10 cellular contexts compared by ENCODE assay signal in genomic region chr19:18649371-18650047, GRCh38. TPM values are rescaled to one million over a fixed set of nuclear protein-coding genes. Genes with fewer than 3 reads are reported as not detected.
DNase-seq lines count a peak whose midpoint lies in the region; ATAC-seq and TF ChIP-seq lines count a peak whose summit lies in the region.
"Had no signal": no experiment of that assay in that cellular context is flagged by ENCODE, and none has a peak within 500 bp of the region (broad histone marks: within the 10 kb centered on the region; RNA-seq: fewer than 3 reads in every experiment).

No MANE protein-coding gene starts in this region.

- intact Hi-C loops in upper lobe of right lung (cut with DNase I): no loop called here

- H3K27ac Mint-ChIP-seq in activated naive CD8-positive, alpha-beta T cell treated with anti-CD3 and anti-CD28 coated beads, Interleukin-2, amount 50 U/mL, for 24 hours: no peak overlapping the region

- peak overlapping the region; percentile 11 for H3K4me3 ChIP-seq in upper lobe of right lung

- ATAC-seq in upper lobe of right lung: peak; percentile 66
- ATAC-seq in activated naive CD8-positive, alpha-beta T cell treated with anti-CD3 and anti-CD28 coated beads, Interleukin-2, amount 50 U/mL, for 24 hours: no peak
- ATAC-seq in HG03521 (IDR thresholded peaks at IDR 0.05; ENCODE audit: unreplicated experiment): no peak

- H3K27me3 ChIP-seq in upper lobe of right lung: no peaks in the 10 kb centered on the region

- no peak for TF ChIP-seq CTCF in upper lobe of right lung (IDR thresholded peaks at IDR 0.05)

- no peaks in the 10 kb centered on the region for H3K9me3 ChIP-seq in upper lobe of right lung

- H3K27me3 Mint-ChIP-seq in activated naive CD8-positive, alpha-beta T cell treated with anti-CD3 and anti-CD28 coated beads, Interleukin-2, amount 50 U/mL, for 24 hours: no peaks in the 10 kb centered on the region

- peak; percentile 65 for DNase-seq in NCI-H82 (lab: John Stamatoyannopoulos, UW)
- DNase-seq in NCI-H82 treated with DMSO at 0.1 percent for 48 hours (lab: John Stamatoyannopoulos, UW; ENCODE audit: unreplicated experiment): no peak
- DNase-seq in ecto neural progenitor cell (ENCODE audit: low spot score): peak; percentile 69
- peak; percentile 33 for DNase-seq in mucosa of gallbladder (ENCODE audit: low spot score)
- DNase-seq in upper lobe of right lung: peak; percentile 77
- DNase-seq in activated naive CD8-positive, alpha-beta T cell treated with anti-CD3 and anti-CD28 coated beads, Interleukin-2, amount 50 U/mL, for 24 hours: no peak
- no peak for DNase-seq in COLO829 (ENCODE audit: low spot score)
- DNase-seq: SW 1271 had no signal

- peaks cover 17% of the 10 kb centered on the region for H3K4me1 Mint-ChIP-seq in activated naive CD8-positive, alpha-beta T cell treated with anti-CD3 and anti-CD28 coated beads, Interleukin-2, amount 50 U/mL, for 24 hours

- H3K36me3 Mint-ChIP-seq in activated naive CD8-positive, alpha-beta T cell treated with anti-CD3 and anti-CD28 coated beads, Interleukin-2, amount 50 U/mL, for 24 hours (ENCODE audit: low read depth): no peaks in the 10 kb centered on the region

- H3K27ac ChIP-seq in upper lobe of right lung: peak overlapping the region; percentile 85

- no peak overlapping the region for H3K4me3 Mint-ChIP-seq in activated naive CD8-positive, alpha-beta T cell treated with anti-CD3 and anti-CD28 coated beads, Interleukin-2, amount 50 U/mL, for 24 hours

- H3K36me3 ChIP-seq in upper lobe of right lung: no peaks in the 10 kb centered on the region

- H3K9me3 Mint-ChIP-seq in activated naive CD8-positive, alpha-beta T cell treated with anti-CD3 and anti-CD28 coated beads, Interleukin-2, amount 50 U/mL, for 24 hours: no peaks in the 10 kb centered on the region

- peaks cover 30% of the 10 kb centered on the region for H3K4me1 ChIP-seq in upper lobe of right lung

RNA-seq across cellular contexts. Expression of gene KLHL26, which starts 12.7 kb away (rescaled TPM):
- 16.7 TPM for total RNA-seq in mucosa of gallbladder
- total RNA-seq in upper lobe of right lung: 11.8 TPM

RNA-seq across cellular contexts. Expression of gene CRTC1, which starts 34.0 kb away (rescaled TPM):
- 23.6 TPM for total RNA-seq in mucosa of gallbladder
- 13.8 TPM for total RNA-seq in upper lobe of right lung

RNA-seq across cellular contexts. Expression of gene TMEM59L, which starts 36.8 kb away (rescaled TPM):
- total RNA-seq in mucosa of gallbladder (10.9 TPM), upper lobe of right lung (2.2 TPM)

RNA-seq across cellular contexts. Expression of gene CRLF1, which starts 42.9 kb away (rescaled TPM):
- total RNA-seq in mucosa of gallbladder (5.8 TPM), upper lobe of right lung (23.4 TPM)
- total RNA-seq: glomerular endothelial cell had no signal

Comparison
In these comparisons a context has a peak if more than half of its experiments do, and no peak if none do; other contexts are left out.
1. DNase-seq: peak in NCI-H82 (single experiment), ecto neural progenitor cell (single experiment), mucosa of gallbladder (single experiment) and upper lobe of right lung (single experiment); none in NCI-H82 treated with DMSO at 0.1 percent for 48 hours (single experiment), activated naive CD8-positive, alpha-beta T cell treated with anti-CD3 and anti-CD28 coated beads, Interleukin-2, amount 50 U/mL, for 24 hours (single experiment) and COLO829 (single experiment).